In genomic region chr4:114558446-114559020, GRCh38 we compare ENCODE assay signal across 26 cellular contexts. TPM values are rescaled to one million over a fixed set of nuclear protein-coding genes. Genes with fewer than 3 reads are reported as not detected.
DNase-seq lines count a peak whose midpoint lies in the region; TF ChIP-seq lines count a peak whose summit lies in the region.
"Had no signal": no experiment of that assay in that cellular context is flagged by ENCODE, and none has a peak within 500 bp of the region (broad histone marks: within the 10 kb centered on the region; RNA-seq: fewer than 3 reads in every experiment).

No MANE protein-coding gene starts in this region.

- peaks cover 0 to 19% of the 10 kb centered on the region in 2 donors for H3K9me3 ChIP-seq in right atrium auricular region

- no peak overlapping the region for H3K4me3 ChIP-seq in right atrium auricular region
- H3K4me3 ChIP-seq: GM23248, left lung, skin epidermis had no signal

- H3K4me1 ChIP-seq in right atrium auricular region = no peaks in the 10 kb centered on the region
- H3K4me1 ChIP-seq: left lung had no signal

- no peaks in the 10 kb centered on the region for H3K36me3 ChIP-seq in right atrium auricular region
- H3K36me3 ChIP-seq: left lung had no signal

- DNase-seq in A172 (ENCODE audit: low spot score) (peak; percentile 3), ELF-1 (ENCODE audit: low read depth, low spot score) (peak; percentile 9), NCI-H69 (lab: John Stamatoyannopoulos, UW) (peak; percentile 25), foreskin melanocyte (peak; percentile 11), activated gamma-delta T cell (lab: John Stamatoyannopoulos, UW) (no peak), NCI-H524 treated with DMSO at 0.1 percent for 48 hours (lab: John Stamatoyannopoulos, UW) (no peak), hypothalamus (lab: John Stamatoyannopoulos, UW) (no peak), right atrium auricular region (ENCODE audit: low spot score) (no peak)
- DNase-seq: activated CD4-positive, alpha-beta T cell treated with anti-CD3 and anti-CD28 coated beads, Interleukin-2, amount 50 U/mL, for 1 hour; activated naive CD8-positive, alpha-beta T cell treated with anti-CD3 and anti-CD28 coated beads, Interleukin-2, amount 10 ng/mL, durations not matched to agents 7 days and 5 days; foreskin fibroblast; GM23248; KG1; left lung; naive B cell; NCI-H1694 treated with DMSO at 0.1 percent for 48 hours; NCI-H2171 treated with DMSO at 0.1 percent for 48 hours; NCI-H526; occipital lobe; stimulated activated CD4-positive, alpha-beta T cell treated with anti-CD3 and anti-CD28 coated beads, Interleukin-1b, Interleukin-23, amount 100 ng/mL, for 48 hours; T-helper 9 cell had no signal

- no peaks in the 10 kb centered on the region for H3K27me3 ChIP-seq in right atrium auricular region
- H3K27me3 ChIP-seq: left lung had no signal

- no peak overlapping the region for H3K27ac ChIP-seq in right atrium auricular region
- H3K27ac ChIP-seq: C4-2B, epithelial cell of prostate, GM23248, left lung, skin epidermis had no signal

- TF ChIP-seq CTCF in right atrium auricular region (IDR thresholded peaks at IDR 0.05) = no peak

RNA-seq across cellular contexts. Expression of gene UGT8, which starts 40.1 kb away (rescaled TPM):
- not detected in 2 replicates for total RNA-seq in A172 (2014; rRNA removed; shearing (Covaris generic))
- under 1 TPM in 1 of 2 donors, not detected in 1; 0.11 TPM for total RNA-seq in right atrium auricular region
- total RNA-seq: GM23248, pulmonary artery endothelial cell, subcutaneous adipose tissue had no signal

Comparison
In these comparisons a context has a peak if more than half of its experiments do, and no peak if none do; other contexts are left out.
1. DNase-seq: peak in A172 (single experiment), ELF-1 (single experiment), NCI-H69 (single experiment) and foreskin melanocyte (single experiment); none in activated gamma-delta T cell (single experiment), NCI-H524 treated with DMSO at 0.1 percent for 48 hours (single experiment), hypothalamus (0 of 51) and right atrium auricular region (single experiment).